In genomic region chr11:3947084-3947483, GRCh38 we compare ENCODE assay signal across 8 cellular contexts.
DNase-seq lines count a peak whose midpoint lies in the region; ATAC-seq and FAIRE-seq lines count a peak whose summit lies in the region.

No MANE protein-coding gene starts in this region.

- intact Hi-C loops in sciatic nerve (cut with DNase I) = no loop called here

- FAIRE-seq in endometrium (lab: Jason Lieb, UNC) = peak; percentile 54

- ATAC-seq in HG03025 (IDR thresholded peaks at IDR 0.05; ENCODE audit: low FRiP score, unreplicated experiment) = peak; percentile 64
- peak; percentile 70 for ATAC-seq in sciatic nerve

- no peaks in the 10 kb centered on the region for H3K9me3 Mint-ChIP-seq in T-helper 2 cell treated with Interferon-gamma antibody and Interleukin-4, amounts not matched to agents 5 μg/mL and 100 μg/mL, for 36 hours

- peaks cover 85% of the 10 kb centered on the region for H3K4me1 Mint-ChIP-seq in T-helper 2 cell treated with Interferon-gamma antibody and Interleukin-4, amounts not matched to agents 5 μg/mL and 100 μg/mL, for 36 hours (ENCODE audit: low read depth)

- peak overlapping the region; percentile 76 for H3K4me3 Mint-ChIP-seq in T-helper 2 cell treated with Interferon-gamma antibody and Interleukin-4, amounts not matched to agents 5 μg/mL and 100 μg/mL, for 36 hours

- no peaks in the 10 kb centered on the region for H3K27me3 Mint-ChIP-seq in T-helper 2 cell treated with Interferon-gamma antibody and Interleukin-4, amounts not matched to agents 5 μg/mL and 100 μg/mL, for 36 hours (ENCODE audit: low read depth)

- peaks cover 50% of the 10 kb centered on the region for H3K36me3 Mint-ChIP-seq in T-helper 2 cell treated with Interferon-gamma antibody and Interleukin-4, amounts not matched to agents 5 μg/mL and 100 μg/mL, for 36 hours (ENCODE audit: low read depth)

- peak overlapping the region; percentile 94 for H3K27ac Mint-ChIP-seq in T-helper 2 cell treated with Interferon-gamma antibody and Interleukin-4, amounts not matched to agents 5 μg/mL and 100 μg/mL, for 36 hours

- peak; percentile 22 for DNase-seq in activated T-cell treated with anti-CD3 and anti-CD28 coated beads for 1 hour (ENCODE audit: low read depth)
- no peak for DNase-seq in activated T-cell treated with anti-CD3 and anti-CD28 coated beads, Interleukin-2, amount 50 U/mL, for 48 hours
- DNase-seq in T-helper 2 cell treated with Interferon-gamma antibody and Interleukin-4, amounts not matched to agents 5 μg/mL and 100 μg/mL, for 36 hours (ENCODE audit: low spot score) = peak; percentile 56
- no peak for DNase-seq in sciatic nerve (ENCODE audit: low spot score)
- no peak for DNase-seq in SKM-1 (lab: John Stamatoyannopoulos, UW; ENCODE audit: unreplicated experiment)
- no peak for DNase-seq in iPS-NIHi7 (ENCODE audit: extremely low spot score)

Comparison
In these comparisons a context has a peak if more than half of its experiments do, and no peak if none do; other contexts are left out.
1. DNase-seq: peak in activated T-cell treated with anti-CD3 and anti-CD28 coated beads for 1 hour (single experiment) and T-helper 2 cell treated with Interferon-gamma antibody and Interleukin-4, amounts not matched to agents 5 μg/mL and 100 μg/mL, for 36 hours (single experiment); none in activated T-cell treated with anti-CD3 and anti-CD28 coated beads, Interleukin-2, amount 50 U/mL, for 48 hours (0 of 2), sciatic nerve (single experiment), SKM-1 (single experiment) and iPS-NIHi7 (single experiment).